ENCODE assay signal across 14 cellular contexts in the genomic region with DNA sequence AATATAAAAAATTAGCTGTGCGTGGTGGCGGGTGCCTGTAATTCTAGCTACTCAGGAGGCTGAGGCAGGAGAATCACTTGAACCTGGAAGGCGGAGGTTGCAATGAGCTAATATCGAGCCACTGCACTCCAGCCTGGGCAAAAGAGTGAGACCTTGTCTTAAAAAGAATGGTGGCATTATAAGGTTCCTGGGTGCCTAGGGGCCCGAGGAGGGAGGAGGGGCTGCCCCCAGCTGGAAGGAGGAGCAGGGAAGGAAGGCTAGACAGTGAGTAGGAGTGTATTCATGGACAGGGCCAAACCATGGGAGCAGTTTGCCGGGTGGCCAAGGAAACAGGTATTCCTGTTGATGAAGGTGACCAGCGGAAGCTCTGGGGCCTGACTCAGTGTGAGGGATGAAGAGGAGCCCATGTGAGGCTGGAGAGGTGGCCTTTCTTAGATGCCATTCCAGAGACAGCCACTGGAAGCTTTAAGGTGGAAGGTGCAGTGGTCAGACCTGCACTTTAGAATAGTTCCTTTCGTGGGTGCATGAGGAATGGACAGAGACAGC. TPM values are rescaled to one million over a fixed set of nuclear protein-coding genes. Genes with fewer than 3 reads are reported as not detected.
DNase-seq lines count a peak whose midpoint lies in the region; ATAC-seq and TF ChIP-seq lines count a peak whose summit lies in the region.
"Had no signal": no experiment of that assay in that cellular context is flagged by ENCODE, and none has a peak within 500 bp of the region (broad histone marks: within the 10 kb centered on the region; RNA-seq: fewer than 3 reads in every experiment).

No MANE protein-coding gene starts in this region.

- peak overlapping the region; percentile 84 to 91 (median 86) for H3K27ac Mint-ChIP-seq in nephron

- no peaks in the 10 kb centered on the region for H3K9me3 ChIP-seq in cardiac muscle cell (ENCODE audit: low read depth)
- no peaks in the 10 kb centered on the region for H3K9me3 ChIP-seq in upper lobe of left lung

- peak overlapping the region; percentile 13 to 49 (median 13) for H3K4me3 Mint-ChIP-seq in nephron

- intact Hi-C loops in left cardiac atrium (cut with DNase I), result no loop called here

- H3K9me3 Mint-ChIP-seq in nephron, result no peaks in the 10 kb centered on the region

- no peak for TF ChIP-seq EP300 in upper lobe of left lung (IDR thresholded peaks at IDR 0.05)

- H3K4me1 ChIP-seq in cardiac muscle cell (ENCODE audit: low read depth), result peaks cover 47% of the 10 kb centered on the region
- peaks cover 9 to 37% (median 21%) of the 10 kb centered on the region in 4 donors for H3K4me1 ChIP-seq in upper lobe of left lung

- H3K4me3 ChIP-seq in cardiac muscle cell (no peak overlapping the region), coronary artery (no peak overlapping the region), upper lobe of left lung (no peak overlapping the region)

- 94% methylated on average over 8 of the region's 8 CpGs for WGBS in upper lobe of left lung, 2 donors

- H3K36me3 Mint-ChIP-seq in nephron (ENCODE audit: low read depth), result peaks cover 49% of the 10 kb centered on the region

- H3K4me1 Mint-ChIP-seq in nephron, result peaks cover 67% of the 10 kb centered on the region

- DNase-seq in cardiac muscle cell (ENCODE audit: low read depth in 1 of 2, low spot score in 1 of 2) (no peak), left cardiac atrium (no peak), coronary artery (ENCODE audit: low spot score) (no peak), upper lobe of left lung (no peak), GF-D8 (lab: John Stamatoyannopoulos, UW) (no peak), cerebellum (ENCODE audit: low spot score) (no peak)
- DNase-seq: AML-193; NCI-H1417; NCI-H774; stimulated activated CD4-positive, alpha-beta T cell treated with anti-CD3 and anti-CD28 coated beads, Interleukin-2, amount 100 ng/mL, for 24 hours had no signal

- TF ChIP-seq CTCF in cardiac muscle cell (IDR thresholded peaks at IDR 0.05; ENCODE audit: low read depth, low read length) (no peak), coronary artery (IDR thresholded peaks at IDR 0.05) (no peak), nephron (IDR thresholded peaks at IDR 0.05; ENCODE audit: unreplicated experiment in 3 of 3) (no peak), upper lobe of left lung (IDR thresholded peaks at IDR 0.05) (no peak)

- H3K36me3 ChIP-seq in cardiac muscle cell (peaks cover 2% of the 10 kb centered on the region), upper lobe of left lung (peaks cover 0 to 54% (median 25%) of the 10 kb centered on the region in 4 donors)

- ATAC-seq in left cardiac atrium, result no peak
- ATAC-seq in upper lobe of left lung (ENCODE audit: low FRiP score in 2 of 2), result no peak
- ATAC-seq in GM21367 (IDR thresholded peaks at IDR 0.05; ENCODE audit: unreplicated experiment), result no peak

- TF ChIP-seq POLR2A in upper lobe of left lung (IDR thresholded peaks at IDR 0.05), result no peak

- H3K27me3 ChIP-seq in cardiac muscle cell (no peaks in the 10 kb centered on the region), upper lobe of left lung (no peaks in the 10 kb centered on the region)

- H3K27ac ChIP-seq in cardiac muscle cell (peak overlapping the region; percentile 93), coronary artery (peak overlapping the region; percentile 71 to 98), upper lobe of left lung (peak overlapping the region in 3 of 4 donors; percentile 75 to 80 (median 80))

- H3K27me3 Mint-ChIP-seq in nephron (ENCODE audit: low read depth), result no peaks in the 10 kb centered on the region

RNA-seq across cellular contexts. Expression of gene MANBAL, which starts 24.2 kb away (rescaled TPM):
- total RNA-seq in cardiac muscle cell (27.7 and 34.7 TPM in 2 replicates), left cardiac atrium (10 to 100 TPM; 24.0 TPM), upper lobe of left lung (10 to 100 TPM; 11.5 to 38.6 (median 29.8) TPM), cerebellum (12.5 TPM)
- polyA plus RNA-seq in cardiac muscle cell, result 111 and 115 TPM in 2 replicates

RNA-seq across cellular contexts. Expression of gene SRC, which starts 32.3 kb away (rescaled TPM):
- 26.5 and 34.3 TPM in 2 replicates for total RNA-seq in cardiac muscle cell
- polyA plus RNA-seq in cardiac muscle cell, result 26.2 and 34.7 TPM in 2 replicates
- total RNA-seq in left cardiac atrium, result 10 to 100 TPM in 1 of 2 donors, 1 to 10 TPM in 1; 9.2 to 10.2 TPM
- total RNA-seq in upper lobe of left lung, result 100 to 1,000 TPM in 1 of 6 donors, 10 to 100 TPM in 5; 31.1 to 115 (median 66.8) TPM
- total RNA-seq in cerebellum, result 29.4 TPM

RNA-seq across cellular contexts. Expression of gene GHRH, which starts 52.0 kb away (rescaled TPM):
- 0.63 and 1.1 TPM in 2 replicates for total RNA-seq in cardiac muscle cell
- polyA plus RNA-seq in cardiac muscle cell, result 0.34 TPM in 1 of 2 replicates, not detected in the other
- 10 to 100 TPM in 1 of 2 donors, 1 to 10 TPM in 1; 4.2 to 10.7 TPM for total RNA-seq in left cardiac atrium
- total RNA-seq in upper lobe of left lung, result not detected
- not detected for total RNA-seq in cerebellum
- total RNA-seq: T-helper 2 cell treated with Interferon-gamma antibody and Interleukin-4, amounts not matched to agents 100 ng/mL and 5 ng/mL, for 36 hours; ureter had no signal
